Comparison of ENCODE assay signal across 13 cellular contexts in genomic region chr11:133898031-133898769, GRCh38.
DNase-seq lines count a peak whose midpoint lies in the region; ATAC-seq lines count a peak whose summit lies in the region.
"Had no signal": no experiment of that assay in that cellular context is flagged by ENCODE, and none has a peak within 500 bp of the region (broad histone marks: within the 10 kb centered on the region; RNA-seq: fewer than 3 reads in every experiment).

No MANE protein-coding gene starts in this region.

- peak; percentile 55 for DNase-seq in ELF-1 (ENCODE audit: low read depth, low spot score)
- DNase-seq in iPS-NIHi11 (ENCODE audit: low spot score): peak; percentile 77
- no peak for DNase-seq in NCI-H524 (lab: John Stamatoyannopoulos, UW)
- no peak for DNase-seq in DMS114 treated with DMSO at 0.1 percent for 48 hours (lab: John Stamatoyannopoulos, UW; ENCODE audit: unreplicated experiment)
- DNase-seq: activated naive CD4-positive, alpha-beta T cell treated with anti-CD3 and anti-CD28 coated beads for 36 hours; GOT3; natural killer cell; NCI-H1092 treated with DMSO at 0.1 percent for 48 hours; NCI-H526 had no signal

- peak; percentile 47 for ATAC-seq in GM19351 (IDR thresholded peaks at IDR 0.05; ENCODE audit: unreplicated experiment)
- ATAC-seq in HG03280 (IDR thresholded peaks at IDR 0.05; ENCODE audit: unreplicated experiment): peak; percentile 45
- no peak for ATAC-seq in HG03439 (IDR thresholded peaks at IDR 0.05; ENCODE audit: unreplicated experiment)
- ATAC-seq in GM18498 (IDR thresholded peaks at IDR 0.05; ENCODE audit: unreplicated experiment): no peak
- ATAC-seq: natural killer cell had no signal

Comparison
In these comparisons a context has a peak if more than half of its experiments do, and no peak if none do; other contexts are left out.
1. DNase-seq: peak in ELF-1 (single experiment) and iPS-NIHi11 (single experiment); none in NCI-H524 (0 of 2) and DMS114 treated with DMSO at 0.1 percent for 48 hours (single experiment).
2. ATAC-seq: peak in GM19351 (single experiment) and HG03280 (single experiment); none in HG03439 (single experiment) and GM18498 (single experiment).